In genomic region chr3:133573054-133573628, GRCh38 we compare ENCODE assay signal across 8 cellular contexts. TPM values are rescaled to one million over a fixed set of nuclear protein-coding genes. Genes with fewer than 3 reads are reported as not detected.
DNase-seq lines count a peak whose midpoint lies in the region; ATAC-seq and TF ChIP-seq lines count a peak whose summit lies in the region.

No MANE protein-coding gene starts in this region.

- H3K27ac ChIP-seq in KOPT-K1 (ENCODE audit: low read depth, low read length, poor library complexity, severe bottlenecking) (peak overlapping the region; percentile 96), testis (peak overlapping the region; percentile 88 to 98)

- TF ChIP-seq POLR2A in testis (IDR thresholded peaks at IDR 0.05) = no peak

- H3K27me3 ChIP-seq in neuron (ENCODE audit: insufficient read depth, low read length) (no peaks in the 10 kb centered on the region), testis (no peaks in the 10 kb centered on the region)

- peaks cover 33% of the 10 kb centered on the region for H3K36me3 ChIP-seq in KOPT-K1 (ENCODE audit: insufficient read depth, low read length)
- H3K36me3 ChIP-seq in neuron (ENCODE audit: insufficient read depth, low read length) = peaks cover 19% of the 10 kb centered on the region
- H3K36me3 ChIP-seq in testis (ENCODE audit: low read depth, missing control alignments) = no peaks in the 10 kb centered on the region

- peak overlapping the region; percentile 56 for H2AFZ ChIP-seq in neuron (ENCODE audit: low read depth, low read length)

- 0% methylated on average over 31 to 33 of the region's 33 CpGs for WGBS in testis, 2 donors

- H3K4me1 ChIP-seq in neuron (ENCODE audit: insufficient read depth, low read length) (peaks cover 22% of the 10 kb centered on the region), testis (peaks cover 24% of the 10 kb centered on the region)

- peak; percentile 94 for DNase-seq in D341Med (ENCODE audit: low spot score)
- DNase-seq in activated T-cell treated with anti-CD3 and anti-CD28 coated beads, Interleukin-2, amount 50 U/mL, for 48 hours = peak; percentile 100
- DNase-seq in fibroblast of the conjunctiva (ENCODE audit: low read depth) = peak; percentile 100
- peak; percentile 100 for DNase-seq in testis
- DNase-seq in NCI-H748 (lab: John Stamatoyannopoulos, UW; ENCODE audit: unreplicated experiment) = no peak

- H3K4me3 ChIP-seq in neuron (ENCODE audit: low read length) = peak overlapping the region; percentile 82
- peak overlapping the region; percentile 90 to 91 for H3K4me3 ChIP-seq in testis

- intact Hi-C loops in testis (cut with DNase I; ENCODE audit: low total_unique reads) = no loop called here

- H3K9me3 ChIP-seq in KOPT-K1 (ENCODE audit: insufficient read depth, low read length, poor library complexity, severe bottlenecking) (no peaks in the 10 kb centered on the region), neuron (ENCODE audit: low read length) (no peaks in the 10 kb centered on the region), testis (no peaks in the 10 kb centered on the region)

- peak; percentile 72 for ATAC-seq in GM21717 (IDR thresholded peaks at IDR 0.05; ENCODE audit: unreplicated experiment)

- peak in 2 of 3 experiments; percentile 15 to 32 for TF ChIP-seq CTCF in testis (IDR thresholded peaks at IDR 0.05)

RNA-seq across cellular contexts. Expression of gene CDV3, which starts 0.3 kb away (rescaled TPM):
- total RNA-seq in testis = 100 to 1,000 TPM; 104 to 135 TPM
- polyA plus RNA-seq in testis (ENCODE audit: insufficient read depth, low read depth, low replicate concordance) = 179 TPM
